Comparison of ENCODE assay signal across 1 cellular context in the genomic region with DNA sequence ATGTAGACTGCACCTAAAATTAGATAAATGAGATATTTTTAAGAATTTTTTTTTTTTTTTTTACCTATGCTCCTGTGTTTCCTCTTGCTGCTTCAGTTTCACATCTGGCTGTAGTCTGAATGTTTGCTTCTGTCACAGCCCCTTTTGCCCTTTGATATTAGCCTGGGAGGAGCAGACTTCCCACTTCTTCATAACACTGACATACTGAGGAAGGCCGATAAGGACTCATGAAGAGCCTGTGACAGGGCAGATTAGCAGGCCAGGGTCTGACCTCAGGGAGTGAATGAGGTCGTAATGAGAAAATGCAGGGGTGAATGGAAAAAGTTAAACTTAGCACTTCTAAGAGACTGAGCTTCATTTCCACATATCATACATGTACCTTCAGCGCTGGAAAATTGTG.
TF ChIP-seq lines count a peak whose summit lies in the region.

A gene (minus strand): TSS at position 117 of the 400 bp plus-strand sequence. CDS start 2,757 bp downstream, outside the sequence.

TF ChIP-seq in K562, 482 proteins besides CTCF, POLR2A, EP300 and RAD21 (continued from another document and continues in another):
- TF ChIP-seq, protein P1, sequence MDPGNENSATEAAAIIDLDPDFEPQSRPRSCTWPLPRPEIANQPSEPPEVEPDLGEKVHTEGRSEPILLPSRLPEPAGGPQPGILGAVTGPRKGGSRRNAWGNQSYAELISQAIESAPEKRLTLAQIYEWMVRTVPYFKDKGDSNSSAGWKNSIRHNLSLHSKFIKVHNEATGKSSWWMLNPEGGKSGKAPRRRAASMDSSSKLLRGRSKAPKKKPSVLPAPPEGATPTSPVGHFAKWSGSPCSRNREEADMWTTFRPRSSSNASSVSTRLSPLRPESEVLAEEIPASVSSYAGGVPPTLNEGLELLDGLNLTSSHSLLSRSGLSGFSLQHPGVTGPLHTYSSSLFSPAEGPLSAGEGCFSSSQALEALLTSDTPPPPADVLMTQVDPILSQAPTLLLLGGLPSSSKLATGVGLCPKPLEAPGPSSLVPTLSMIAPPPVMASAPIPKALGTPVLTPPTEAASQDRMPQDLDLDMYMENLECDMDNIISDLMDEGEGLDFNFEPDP (CRISPR knock-in tag; IDR thresholded peaks at IDR 0.05) = no peak
- TF ChIP-seq, protein P2, sequence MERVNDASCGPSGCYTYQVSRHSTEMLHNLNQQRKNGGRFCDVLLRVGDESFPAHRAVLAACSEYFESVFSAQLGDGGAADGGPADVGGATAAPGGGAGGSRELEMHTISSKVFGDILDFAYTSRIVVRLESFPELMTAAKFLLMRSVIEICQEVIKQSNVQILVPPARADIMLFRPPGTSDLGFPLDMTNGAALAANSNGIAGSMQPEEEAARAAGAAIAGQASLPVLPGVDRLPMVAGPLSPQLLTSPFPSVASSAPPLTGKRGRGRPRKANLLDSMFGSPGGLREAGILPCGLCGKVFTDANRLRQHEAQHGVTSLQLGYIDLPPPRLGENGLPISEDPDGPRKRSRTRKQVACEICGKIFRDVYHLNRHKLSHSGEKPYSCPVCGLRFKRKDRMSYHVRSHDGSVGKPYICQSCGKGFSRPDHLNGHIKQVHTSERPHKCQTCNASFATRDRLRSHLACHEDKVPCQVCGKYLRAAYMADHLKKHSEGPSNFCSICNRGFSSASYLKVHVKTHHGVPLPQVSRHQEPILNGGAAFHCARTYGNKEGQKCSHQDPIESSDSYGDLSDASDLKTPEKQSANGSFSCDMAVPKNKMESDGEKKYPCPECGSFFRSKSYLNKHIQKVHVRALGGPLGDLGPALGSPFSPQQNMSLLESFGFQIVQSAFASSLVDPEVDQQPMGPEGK (CRISPR knock-in tag; IDR thresholded peaks at IDR 0.05; ENCODE audit: borderline replicate concordance) = no peak
- TF ChIP-seq BHLHE40 (IDR thresholded peaks at IDR 0.05; ENCODE audit: low read length) (peak; percentile 65; the same call in 1 of the 2 replicates), LCOR (CRISPR knock-in tag; IDR thresholded peaks at IDR 0.05) (no peak), PPARD (CRISPR knock-in tag; IDR thresholded peaks at IDR 0.05) (no peak), MTA2 (IDR thresholded peaks at IDR 0.05; ENCODE audit: low read depth) (peak; percentile 99), MYC (IDR thresholded peaks at IDR 0.05; ENCODE audit: low read depth, low read length) (peak; percentile 71), MYC (CRISPR knock-in tag; IDR thresholded peaks at IDR 0.05; ENCODE audit: borderline replicate concordance, low read depth) (no peak), HMG20B (CRISPR knock-in tag; IDR thresholded peaks at IDR 0.05) (no peak), ETV6 (IDR thresholded peaks at IDR 0.05; ENCODE audit: borderline replicate concordance in 1 of 2, low read depth in 2 of 2, low read length in 1 of 2) (peak in 1 of 2 experiments; percentile 84; a peak in 2 of 4 replicates), ETV6 (CRISPR knock-in tag; IDR thresholded peaks at IDR 0.05; ENCODE audit: borderline replicate concordance) (no peak), CBX3 (IDR thresholded peaks at IDR 0.05; ENCODE audit: borderline replicate concordance in 1 of 2, low read length in 2 of 2) (peak in 1 of 2 experiments; percentile 91; a peak in 2 of 3 replicates), MTA1 (IDR thresholded peaks at IDR 0.05; ENCODE audit: borderline replicate concordance) (peak; percentile 89), FIP1L1 (IDR thresholded peaks at IDR 0.05; ENCODE audit: low read depth, low read length, poor library complexity, severe bottlenecking) (no peak), BMI1 (IDR thresholded peaks at IDR 0.05; ENCODE audit: low read length) (no peak), SUPT5H (IDR thresholded peaks at IDR 0.05) (peak; percentile 60), ZBED1 (IDR thresholded peaks at IDR 0.05) (peak; percentile 93), ZKSCAN8 (CRISPR knock-in tag; IDR thresholded peaks at IDR 0.05) (peak; percentile 80; the same call in 1 of the 2 replicates), ZNF408 (CRISPR knock-in tag; IDR thresholded peaks at IDR 0.05; ENCODE audit: low read depth) (no peak), HDGF (IDR thresholded peaks at IDR 0.05) (no peak), NR2C2 (CRISPR knock-in tag; IDR thresholded peaks at IDR 0.05) (no peak), NR2C2 (tag; IDR thresholded peaks at IDR 0.05) (peak; percentile 90), RCOR1 (IDR thresholded peaks at IDR 0.05; ENCODE audit: borderline replicate concordance in 1 of 2, low read depth in 2 of 2, low read length in 2 of 2) (peak; percentile 52 to 96; a peak in 3 of 4 replicates), MEF2D (tag; conservative IDR thresholded peaks at IDR 0.05; ENCODE audit: low read depth) (peak; percentile 87), ZNF57 (CRISPR knock-in tag; IDR thresholded peaks at IDR 0.05) (no peak), JUND (IDR thresholded peaks at IDR 0.05; ENCODE audit: borderline replicate concordance, low read depth, low read length) (peak; percentile 88), JUND (tag; IDR thresholded peaks at IDR 0.05; ENCODE audit: borderline replicate concordance, low read depth, low read length) (peak; percentile 76; the same call in 1 of the 3 replicates), MCM5 (IDR thresholded peaks at IDR 0.05; ENCODE audit: low read depth) (no peak), NFE2 (IDR thresholded peaks at IDR 0.05; ENCODE audit: low read depth) (peak; percentile 72), ZFPM2 (CRISPR knock-in tag; IDR thresholded peaks at IDR 0.05) (no peak), NBN (IDR thresholded peaks at IDR 0.05; ENCODE audit: low read depth) (peak; percentile 98), BCL6 (CRISPR knock-in tag; IDR thresholded peaks at IDR 0.05) (no peak; the same call in 1 of the 2 replicates)
- TF ChIP-seq, protein P3, sequence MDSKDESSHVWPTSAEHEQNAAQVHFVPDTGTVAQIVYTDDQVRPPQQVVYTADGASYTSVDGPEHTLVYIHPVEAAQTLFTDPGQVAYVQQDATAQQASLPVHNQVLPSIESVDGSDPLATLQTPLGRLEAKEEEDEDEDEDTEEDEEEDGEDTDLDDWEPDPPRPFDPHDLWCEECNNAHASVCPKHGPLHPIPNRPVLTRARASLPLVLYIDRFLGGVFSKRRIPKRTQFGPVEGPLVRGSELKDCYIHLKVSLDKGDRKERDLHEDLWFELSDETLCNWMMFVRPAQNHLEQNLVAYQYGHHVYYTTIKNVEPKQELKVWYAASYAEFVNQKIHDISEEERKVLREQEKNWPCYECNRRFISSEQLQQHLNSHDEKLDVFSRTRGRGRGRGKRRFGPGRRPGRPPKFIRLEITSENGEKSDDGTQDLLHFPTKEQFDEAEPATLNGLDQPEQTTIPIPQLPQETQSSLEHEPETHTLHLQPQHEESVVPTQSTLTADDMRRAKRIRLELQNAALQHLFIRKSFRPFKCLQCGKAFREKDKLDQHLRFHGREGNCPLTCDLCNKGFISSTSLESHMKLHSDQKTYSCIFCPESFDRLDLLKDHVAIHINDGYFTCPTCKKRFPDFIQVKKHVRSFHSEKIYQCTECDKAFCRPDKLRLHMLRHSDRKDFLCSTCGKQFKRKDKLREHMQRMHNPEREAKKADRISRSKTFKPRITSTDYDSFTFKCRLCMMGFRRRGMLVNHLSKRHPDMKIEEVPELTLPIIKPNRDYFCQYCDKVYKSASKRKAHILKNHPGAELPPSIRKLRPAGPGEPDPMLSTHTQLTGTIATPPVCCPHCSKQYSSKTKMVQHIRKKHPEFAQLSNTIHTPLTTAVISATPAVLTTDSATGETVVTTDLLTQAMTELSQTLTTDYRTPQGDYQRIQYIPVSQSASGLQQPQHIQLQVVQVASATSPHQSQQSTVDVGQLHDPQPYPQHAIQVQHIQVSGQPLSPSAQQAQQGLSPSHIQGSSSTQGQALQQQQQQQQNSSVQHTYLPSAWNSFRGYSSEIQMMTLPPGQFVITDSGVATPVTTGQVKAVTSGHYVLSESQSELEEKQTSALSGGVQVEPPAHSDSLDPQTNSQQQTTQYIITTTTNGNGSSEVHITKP (IDR thresholded peaks at IDR 0.05; ENCODE audit: partially characterized antibody) = peak; percentile 75
- TF ChIP-seq, protein P4, sequence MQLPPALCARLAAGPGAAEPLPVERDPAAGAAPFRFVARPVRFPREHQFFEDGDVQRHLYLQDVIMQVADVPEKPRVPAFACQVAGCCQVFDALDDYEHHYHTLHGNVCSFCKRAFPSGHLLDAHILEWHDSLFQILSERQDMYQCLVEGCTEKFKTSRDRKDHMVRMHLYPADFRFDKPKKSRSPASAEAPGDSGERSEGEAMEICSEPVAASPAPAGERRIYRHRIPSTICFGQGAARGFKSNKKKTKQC (CRISPR knock-in tag; IDR thresholded peaks at IDR 0.05) = no peak
- TF ChIP-seq, protein P5, sequence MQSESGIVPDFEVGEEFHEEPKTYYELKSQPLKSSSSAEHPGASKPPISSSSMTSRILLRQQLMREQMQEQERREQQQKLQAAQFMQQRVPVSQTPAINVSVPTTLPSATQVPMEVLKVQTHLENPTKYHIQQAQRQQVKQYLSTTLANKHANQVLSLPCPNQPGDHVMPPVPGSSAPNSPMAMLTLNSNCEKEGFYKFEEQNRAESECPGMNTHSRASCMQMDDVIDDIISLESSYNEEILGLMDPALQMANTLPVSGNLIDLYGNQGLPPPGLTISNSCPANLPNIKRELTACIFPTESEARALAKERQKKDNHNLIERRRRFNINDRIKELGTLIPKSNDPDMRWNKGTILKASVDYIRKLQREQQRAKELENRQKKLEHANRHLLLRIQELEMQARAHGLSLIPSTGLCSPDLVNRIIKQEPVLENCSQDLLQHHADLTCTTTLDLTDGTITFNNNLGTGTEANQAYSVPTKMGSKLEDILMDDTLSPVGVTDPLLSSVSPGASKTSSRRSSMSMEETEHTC (IDR thresholded peaks at IDR 0.05) = peak; percentile 83
- TF ChIP-seq, protein P6, sequence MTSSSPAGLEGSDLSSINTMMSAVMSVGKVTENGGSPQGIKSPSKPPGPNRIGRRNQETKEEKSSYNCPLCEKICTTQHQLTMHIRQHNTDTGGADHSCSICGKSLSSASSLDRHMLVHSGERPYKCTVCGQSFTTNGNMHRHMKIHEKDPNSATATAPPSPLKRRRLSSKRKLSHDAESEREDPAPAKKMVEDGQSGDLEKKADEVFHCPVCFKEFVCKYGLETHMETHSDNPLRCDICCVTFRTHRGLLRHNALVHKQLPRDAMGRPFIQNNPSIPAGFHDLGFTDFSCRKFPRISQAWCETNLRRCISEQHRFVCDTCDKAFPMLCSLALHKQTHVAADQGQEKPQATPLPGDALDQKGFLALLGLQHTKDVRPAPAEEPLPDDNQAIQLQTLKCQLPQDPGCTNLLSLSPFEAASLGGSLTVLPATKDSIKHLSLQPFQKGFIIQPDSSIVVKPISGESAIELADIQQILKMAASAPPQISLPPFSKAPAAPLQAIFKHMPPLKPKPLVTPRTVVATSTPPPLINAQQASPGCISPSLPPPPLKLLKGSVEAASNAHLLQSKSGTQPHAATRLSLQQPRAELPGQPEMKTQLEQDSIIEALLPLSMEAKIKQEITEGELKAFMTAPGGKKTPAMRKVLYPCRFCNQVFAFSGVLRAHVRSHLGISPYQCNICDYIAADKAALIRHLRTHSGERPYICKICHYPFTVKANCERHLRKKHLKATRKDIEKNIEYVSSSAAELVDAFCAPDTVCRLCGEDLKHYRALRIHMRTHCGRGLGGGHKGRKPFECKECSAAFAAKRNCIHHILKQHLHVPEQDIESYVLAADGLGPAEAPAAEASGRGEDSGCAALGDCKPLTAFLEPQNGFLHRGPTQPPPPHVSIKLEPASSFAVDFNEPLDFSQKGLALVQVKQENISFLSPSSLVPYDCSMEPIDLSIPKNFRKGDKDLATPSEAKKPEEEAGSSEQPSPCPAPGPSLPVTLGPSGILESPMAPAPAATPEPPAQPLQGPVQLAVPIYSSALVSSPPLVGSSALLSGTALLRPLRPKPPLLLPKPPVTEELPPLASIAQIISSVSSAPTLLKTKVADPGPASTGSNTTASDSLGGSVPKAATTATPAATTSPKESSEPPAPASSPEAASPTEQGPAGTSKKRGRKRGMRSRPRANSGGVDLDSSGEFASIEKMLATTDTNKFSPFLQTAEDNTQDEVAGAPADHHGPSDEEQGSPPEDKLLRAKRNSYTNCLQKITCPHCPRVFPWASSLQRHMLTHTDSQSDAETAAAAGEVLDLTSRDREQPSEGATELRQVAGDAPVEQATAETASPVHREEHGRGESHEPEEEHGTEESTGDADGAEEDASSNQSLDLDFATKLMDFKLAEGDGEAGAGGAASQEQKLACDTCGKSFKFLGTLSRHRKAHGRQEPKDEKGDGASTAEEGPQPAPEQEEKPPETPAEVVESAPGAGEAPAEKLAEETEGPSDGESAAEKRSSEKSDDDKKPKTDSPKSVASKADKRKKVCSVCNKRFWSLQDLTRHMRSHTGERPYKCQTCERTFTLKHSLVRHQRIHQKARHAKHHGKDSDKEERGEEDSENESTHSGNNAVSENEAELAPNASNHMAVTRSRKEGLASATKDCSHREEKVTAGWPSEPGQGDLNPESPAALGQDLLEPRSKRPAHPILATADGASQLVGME (CRISPR knock-in tag; IDR thresholded peaks at IDR 0.05) = no peak
- TF ChIP-seq, protein P7, sequence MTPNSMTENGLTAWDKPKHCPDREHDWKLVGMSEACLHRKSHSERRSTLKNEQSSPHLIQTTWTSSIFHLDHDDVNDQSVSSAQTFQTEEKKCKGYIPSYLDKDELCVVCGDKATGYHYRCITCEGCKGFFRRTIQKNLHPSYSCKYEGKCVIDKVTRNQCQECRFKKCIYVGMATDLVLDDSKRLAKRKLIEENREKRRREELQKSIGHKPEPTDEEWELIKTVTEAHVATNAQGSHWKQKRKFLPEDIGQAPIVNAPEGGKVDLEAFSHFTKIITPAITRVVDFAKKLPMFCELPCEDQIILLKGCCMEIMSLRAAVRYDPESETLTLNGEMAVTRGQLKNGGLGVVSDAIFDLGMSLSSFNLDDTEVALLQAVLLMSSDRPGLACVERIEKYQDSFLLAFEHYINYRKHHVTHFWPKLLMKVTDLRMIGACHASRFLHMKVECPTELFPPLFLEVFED (CRISPR knock-in tag; conservative IDR thresholded peaks at IDR 0.05) = peak; percentile 65; the same call in 1 of the 2 replicates
- TF ChIP-seq, protein P8, sequence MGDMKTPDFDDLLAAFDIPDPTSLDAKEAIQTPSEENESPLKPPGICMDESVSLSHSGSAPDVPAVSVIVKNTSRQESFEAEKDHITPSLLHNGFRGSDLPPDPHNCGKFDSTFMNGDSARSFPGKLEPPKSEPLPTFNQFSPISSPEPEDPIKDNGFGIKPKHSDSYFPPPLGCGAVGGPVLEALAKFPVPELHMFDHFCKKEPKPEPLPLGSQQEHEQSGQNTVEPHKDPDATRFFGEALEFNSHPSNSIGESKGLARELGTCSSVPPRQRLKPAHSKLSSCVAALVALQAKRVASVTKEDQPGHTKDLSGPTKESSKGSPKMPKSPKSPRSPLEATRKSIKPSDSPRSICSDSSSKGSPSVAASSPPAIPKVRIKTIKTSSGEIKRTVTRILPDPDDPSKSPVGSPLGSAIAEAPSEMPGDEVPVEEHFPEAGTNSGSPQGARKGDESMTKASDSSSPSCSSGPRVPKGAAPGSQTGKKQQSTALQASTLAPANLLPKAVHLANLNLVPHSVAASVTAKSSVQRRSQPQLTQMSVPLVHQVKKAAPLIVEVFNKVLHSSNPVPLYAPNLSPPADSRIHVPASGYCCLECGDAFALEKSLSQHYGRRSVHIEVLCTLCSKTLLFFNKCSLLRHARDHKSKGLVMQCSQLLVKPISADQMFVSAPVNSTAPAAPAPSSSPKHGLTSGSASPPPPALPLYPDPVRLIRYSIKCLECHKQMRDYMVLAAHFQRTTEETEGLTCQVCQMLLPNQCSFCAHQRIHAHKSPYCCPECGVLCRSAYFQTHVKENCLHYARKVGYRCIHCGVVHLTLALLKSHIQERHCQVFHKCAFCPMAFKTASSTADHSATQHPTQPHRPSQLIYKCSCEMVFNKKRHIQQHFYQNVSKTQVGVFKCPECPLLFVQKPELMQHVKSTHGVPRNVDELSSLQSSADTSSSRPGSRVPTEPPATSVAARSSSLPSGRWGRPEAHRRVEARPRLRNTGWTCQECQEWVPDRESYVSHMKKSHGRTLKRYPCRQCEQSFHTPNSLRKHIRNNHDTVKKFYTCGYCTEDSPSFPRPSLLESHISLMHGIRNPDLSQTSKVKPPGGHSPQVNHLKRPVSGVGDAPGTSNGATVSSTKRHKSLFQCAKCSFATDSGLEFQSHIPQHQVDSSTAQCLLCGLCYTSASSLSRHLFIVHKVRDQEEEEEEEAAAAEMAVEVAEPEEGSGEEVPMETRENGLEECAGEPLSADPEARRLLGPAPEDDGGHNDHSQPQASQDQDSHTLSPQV (IDR thresholded peaks at IDR 0.05) = 0 out of 2 replicates have a peak, but pooled peaks have one; percentile 43
